In genomic region chr12:120490833-120491512, GRCh38 we compare ENCODE assay signal across 24 cellular contexts. TPM values are rescaled to one million over a fixed set of nuclear protein-coding genes. Genes with fewer than 3 reads are reported as not detected.
DNase-seq lines count a peak whose midpoint lies in the region; ATAC-seq and TF ChIP-seq lines count a peak whose summit lies in the region.
"Had no signal": no experiment of that assay in that cellular context is flagged by ENCODE, and none has a peak within 500 bp of the region (broad histone marks: within the 10 kb centered on the region; RNA-seq: fewer than 3 reads in every experiment).

No MANE protein-coding gene starts in this region.

- H2BK120ac ChIP-seq in neuronal stem cell (ENCODE audit: low read depth, low read length) = no peak overlapping the region

- intact Hi-C loops in Right ventricle myocardium superior (cut with DNase I) (no loop called here), cardiac septum (cut with DNase I) (no loop called here), left ventricle myocardium superior (cut with micrococcal nuclease) (no loop called here), testis (cut with DNase I; ENCODE audit: low total_unique reads) (no loop called here)

- H3K14ac ChIP-seq in neuronal stem cell (ENCODE audit: low read length) = no peak overlapping the region

- no peak overlapping the region for H3K4me2 ChIP-seq in neuronal stem cell (ENCODE audit: insufficient read depth, low read length, poor library complexity, severe bottlenecking)

- no peak overlapping the region for H2BK15ac ChIP-seq in neuronal stem cell (ENCODE audit: low read length)

- peak overlapping the region; percentile 53 for H4K91ac ChIP-seq in neuronal stem cell (ENCODE audit: low read depth, low read length, poor library complexity)

- H3K27me3 ChIP-seq in neuronal stem cell (ENCODE audit: control insufficient read depth in 3 of 3, insufficient read depth in 3 of 3, low read depth in 1 of 3, low read length in 3 of 3) = no peaks in the 10 kb centered on the region
- H3K27me3 ChIP-seq in testis = no peaks in the 10 kb centered on the region
- H3K27me3 ChIP-seq: breast epithelium, left lung, SJSA1 had no signal

- no peak for TF ChIP-seq CTCF in testis (IDR thresholded peaks at IDR 0.05)

- H3K4me1 ChIP-seq in neuronal stem cell (ENCODE audit: control insufficient read depth in 2 of 2, insufficient read depth in 1 of 2, low read depth in 1 of 2, low read length in 2 of 2) = peaks cover 3 to 8% of the 10 kb centered on the region in 2 donors
- peaks cover 44% of the 10 kb centered on the region for H3K4me1 ChIP-seq in testis
- H3K4me1 ChIP-seq: breast epithelium, parathyroid adenoma had no signal

- no peak overlapping the region for H3K18ac ChIP-seq in neuronal stem cell (ENCODE audit: low read length)

- no peak overlapping the region for H2BK12ac ChIP-seq in neuronal stem cell (ENCODE audit: low read length)

- H3K9me3 ChIP-seq in neuronal stem cell (replicated peaks in 1 of 2; ENCODE audit: control insufficient read depth in 2 of 2, insufficient read depth in 1 of 2, low read depth in 1 of 2, low read length in 2 of 2) (peaks cover 0 to 2% of the 10 kb centered on the region in 2 donors), testis (no peaks in the 10 kb centered on the region)
- H3K9me3 ChIP-seq: breast epithelium, Caco-2, left lung, SJSA1 had no signal

- H3K27ac ChIP-seq in neuronal stem cell (replicated peaks; ENCODE audit: low read length) (no peak overlapping the region), testis (peak overlapping the region; percentile 47 to 57)
- H3K27ac ChIP-seq: breast epithelium, left lung, parathyroid adenoma, SJSA1, VCaP had no signal

- no peak overlapping the region for H3K4ac ChIP-seq in neuronal stem cell (ENCODE audit: low read length)

- H3K9ac ChIP-seq in neuronal stem cell (ENCODE audit: low read depth, low read length, poor library complexity) = no peak overlapping the region
- H3K9ac ChIP-seq: parathyroid adenoma had no signal

- no peak overlapping the region for H3K4me3 ChIP-seq in neuronal stem cell (ENCODE audit: low read length in 2 of 2)
- H3K4me3 ChIP-seq in testis = no peak overlapping the region
- H3K4me3 ChIP-seq: breast epithelium, left lung, SJSA1 had no signal

- ATAC-seq in Right ventricle myocardium superior (ENCODE audit: poor library complexity) = no peak
- no peak for ATAC-seq in left ventricle myocardium superior
- no peak for ATAC-seq in HG03196 (IDR thresholded peaks at IDR 0.05; ENCODE audit: unreplicated experiment)
- ATAC-seq: activated CD4-positive, alpha-beta T cell treated with anti-CD3 and anti-CD28 coated beads for 36 hours; left lung; naive thymus-derived CD4-positive, alpha-beta T cell; stimulated activated naive CD8-positive, alpha-beta T cell treated with anti-CD3 and anti-CD28 coated beads, Interleukin-15, Interleukin-2, amounts not matched to agents 100 U/mL and 50 U/mL, for 24 hours had no signal

- no peak overlapping the region for H2AFZ ChIP-seq in neuronal stem cell (ENCODE audit: low read length)
- H2AFZ ChIP-seq: parathyroid adenoma had no signal

- TF ChIP-seq POLR2A in testis (IDR thresholded peaks at IDR 0.05) = no peak

- H2AK5ac ChIP-seq in neuronal stem cell (ENCODE audit: low read depth, low read length) = no peak overlapping the region

- peak overlapping the region; percentile 11 for H3K23ac ChIP-seq in neuronal stem cell (ENCODE audit: low read depth, low read length, poor library complexity)

- no peaks in the 10 kb centered on the region for H3K79me1 ChIP-seq in neuronal stem cell (ENCODE audit: low read depth, low read length)

- no CpG with 5 or more reads among the region's 2 CpGs for WGBS in neuronal stem cell (ENCODE audit: extremely low coverage in 2 of 2, insufficient read length in 2 of 2, insufficient replicate concordance in 1 of 2), 2 donors
- WGBS in testis, 2 donors = 57 to 60% methylated on average over 1 to 2 of the region's 2 CpGs

- no peak overlapping the region for H2BK5ac ChIP-seq in neuronal stem cell (ENCODE audit: low read length)

- H3K36me3 ChIP-seq in neuronal stem cell (replicated peaks in 1 of 2; ENCODE audit: control insufficient read depth in 2 of 2, insufficient read depth in 2 of 2, low read length in 2 of 2) = peaks cover 0 to 25% of the 10 kb centered on the region in 2 donors
- H3K36me3 ChIP-seq in testis (ENCODE audit: low read depth, missing control alignments) = no peaks in the 10 kb centered on the region
- H3K36me3 ChIP-seq: breast epithelium, SJSA1 had no signal

- no peak overlapping the region for H4K8ac ChIP-seq in neuronal stem cell (ENCODE audit: low read depth, low read length)

- DNase-seq in Right ventricle myocardium superior (peak; percentile 66), cardiac septum (ENCODE audit: low spot score) (no peak), left ventricle myocardium superior (peak; percentile 35), neuronal stem cell (ENCODE audit: low spot score) (no peak), testis (peak; percentile 63), NCI-H2227 treated with DMSO at 0.1 percent for 48 hours (lab: John Stamatoyannopoulos, UW) (no peak), NCI-H526 treated with DMSO at 0.1 percent for 48 hours (lab: John Stamatoyannopoulos, UW) (no peak)
- DNase-seq: activated CD4-positive, alpha-beta T cell treated with anti-CD3 and anti-CD28 coated beads for 36 hours; activated naive CD4-positive, alpha-beta T cell treated with anti-CD3 and anti-CD28 coated beads, Interleukin-2, amount 50 U/mL, for 16 hours; Caco-2; effector CD4-positive, alpha-beta T cell; islet precursor cell; left lung; naive thymus-derived CD4-positive, alpha-beta T cell; NCI-H2107; NCI-H446 treated with DMSO at 0.1 percent for 48 hours; NCI-H82; stimulated activated naive CD8-positive, alpha-beta T cell treated with anti-CD3 and anti-CD28 coated beads, Interleukin-15, Interleukin-2, amounts not matched to agents 100 U/mL and 50 U/mL, for 24 hours; T1000 had no signal

RNA-seq across cellular contexts. Expression of gene DYNLL1, which starts 4.9 kb away (rescaled TPM):
- total RNA-seq in Right ventricle myocardium superior (154 TPM), cardiac septum (243 TPM), left ventricle myocardium superior (144 TPM), testis (100 to 1,000 TPM; 404 to 461 TPM)
- 268 TPM for polyA plus RNA-seq in neuronal stem cell (2013, experiment 1 of 2)
- polyA plus RNA-seq in neuronal stem cell (2013, experiment 2 of 2) = 269 TPM
- 725 TPM for polyA plus RNA-seq in testis (ENCODE audit: insufficient read depth, low read depth, low replicate concordance)

RNA-seq across cellular contexts. Expression of gene SRSF9, which starts 21.4 kb away (rescaled TPM):
- 38.9 TPM for total RNA-seq in Right ventricle myocardium superior
- total RNA-seq in cardiac septum = 38.6 TPM
- total RNA-seq in left ventricle myocardium superior = 38.9 TPM
- polyA plus RNA-seq in neuronal stem cell (2013, experiment 1 of 2) = 234 TPM
- polyA plus RNA-seq in neuronal stem cell (2013, experiment 2 of 2) = 239 TPM
- 100 to 1,000 TPM; 199 to 238 TPM for total RNA-seq in testis
- 202 TPM for polyA plus RNA-seq in testis (ENCODE audit: insufficient read depth, low read depth, low replicate concordance)

RNA-seq across cellular contexts. Expression of gene COQ5, which starts 38.0 kb away (rescaled TPM):
- 44.0 TPM for total RNA-seq in Right ventricle myocardium superior
- total RNA-seq in cardiac septum = 31.8 TPM
- total RNA-seq in left ventricle myocardium superior = 38.0 TPM
- 46.5 TPM for polyA plus RNA-seq in neuronal stem cell (2013, experiment 1 of 2)
- polyA plus RNA-seq in neuronal stem cell (2013, experiment 2 of 2) = 46.1 TPM
- total RNA-seq in testis = 10 to 100 TPM; 31.3 to 37.4 TPM
- 51.0 TPM for polyA plus RNA-seq in testis (ENCODE audit: insufficient read depth, low read depth, low replicate concordance)

RNA-seq across cellular contexts. Expression of gene RNF10, which starts 43.2 kb away (rescaled TPM):
- total RNA-seq in Right ventricle myocardium superior = 242 TPM
- total RNA-seq in cardiac septum = 249 TPM
- total RNA-seq in left ventricle myocardium superior = 251 TPM
- 124 TPM for polyA plus RNA-seq in neuronal stem cell (2013, experiment 1 of 2)
- polyA plus RNA-seq in neuronal stem cell (2013, experiment 2 of 2) = 123 TPM
- 100 to 1,000 TPM; 307 to 370 TPM for total RNA-seq in testis
- 340 TPM for polyA plus RNA-seq in testis (ENCODE audit: insufficient read depth, low read depth, low replicate concordance)

RNA-seq across cellular contexts. Expression of gene GATC, which starts 44.7 kb away (rescaled TPM):
- total RNA-seq in Right ventricle myocardium superior (13.0 TPM), cardiac septum (12.9 TPM), left ventricle myocardium superior (13.1 TPM), testis (10 to 100 TPM; 17.5 to 20.9 TPM)
- polyA plus RNA-seq in neuronal stem cell (2013, experiment 1 of 2) = 27.6 TPM
- 28.7 TPM for polyA plus RNA-seq in neuronal stem cell (2013, experiment 2 of 2)
- 10.8 TPM for polyA plus RNA-seq in testis (ENCODE audit: insufficient read depth, low read depth, low replicate concordance)

Comparison
In these comparisons a context has a peak if more than half of its experiments do, and no peak if none do; other contexts are left out.
1. DNase-seq: peak in Right ventricle myocardium superior (single experiment), left ventricle myocardium superior (single experiment) and testis (single experiment); none in cardiac septum (single experiment), neuronal stem cell (single experiment), NCI-H2227 treated with DMSO at 0.1 percent for 48 hours (single experiment) and NCI-H526 treated with DMSO at 0.1 percent for 48 hours (single experiment).